ENCODE assay signal across 8 cellular contexts in the genomic region with DNA sequence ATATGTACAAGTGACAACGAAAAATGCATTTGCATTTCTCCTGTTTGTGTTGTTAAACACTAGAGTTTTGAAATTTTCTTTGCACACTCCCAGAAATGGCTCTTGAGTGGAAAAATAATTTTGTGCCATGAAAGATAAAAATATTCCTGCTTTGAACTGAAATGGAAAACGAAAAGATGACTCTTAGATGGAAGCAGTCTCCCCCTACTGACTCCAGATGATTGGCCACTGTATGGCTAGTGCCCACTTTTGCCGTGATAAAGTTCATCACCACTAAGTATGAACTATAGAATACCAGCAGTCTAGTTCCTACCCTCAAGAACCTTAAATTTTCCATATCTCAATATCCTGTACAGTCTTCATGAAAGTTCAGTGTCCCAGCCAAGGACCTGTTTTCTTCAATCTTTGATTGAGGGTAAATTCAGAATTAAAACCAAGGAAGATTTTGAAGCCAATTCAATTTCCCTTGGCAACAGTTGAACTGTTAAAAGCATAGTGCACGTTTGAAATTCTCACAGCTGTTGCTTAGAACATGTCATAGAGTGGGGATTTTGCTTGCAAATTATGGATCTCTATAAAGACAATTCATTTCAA. TPM values are rescaled to one million over a fixed set of nuclear protein-coding genes. Genes with fewer than 3 reads are reported as not detected.
DNase-seq lines count a peak whose midpoint lies in the region; ATAC-seq and TF ChIP-seq lines count a peak whose summit lies in the region.

No MANE protein-coding gene starts in this region.

- no peaks in the 10 kb centered on the region for H3K9me3 ChIP-seq in heart left ventricle
- H3K9me3 ChIP-seq in skeletal muscle tissue (ENCODE audit: control insufficient read depth in 3 of 3, low read length in 3 of 3): no peaks in the 10 kb centered on the region

- no peak for TF ChIP-seq POLR2A in heart left ventricle (IDR thresholded peaks at IDR 0.05)

- no peak for ATAC-seq in heart left ventricle
- no peak for ATAC-seq in Right ventricle myocardium superior (ENCODE audit: poor library complexity)

- 14 to 21% (median 15%) methylated on average over 4 of the region's 4 CpGs for WGBS in heart left ventricle, 4 donors

- no peak for DNase-seq in heart left ventricle
- DNase-seq in Right ventricle myocardium superior: no peak
- peak; percentile 15 for DNase-seq in RWPE1 (ENCODE audit: low spot score)
- DNase-seq in epithelial cell of proximal tubule (ENCODE audit: low read depth): no peak
- DNase-seq in NCI-H2107 (lab: John Stamatoyannopoulos, UW): no peak
- no peak for DNase-seq in OCI-M2 (lab: John Stamatoyannopoulos, UW; ENCODE audit: unreplicated experiment)
- DNase-seq in NCI-H2107 treated with DMSO at 0.1 percent for 48 hours (lab: John Stamatoyannopoulos, UW; ENCODE audit: unreplicated experiment): no peak

- no peak overlapping the region for H3K27ac ChIP-seq in heart left ventricle
- H3K27ac ChIP-seq in RWPE1: no peak overlapping the region
- no peak overlapping the region for H3K27ac ChIP-seq in skeletal muscle tissue (ENCODE audit: low read depth, low read length)

- POLR2A ChIA-PET in RWPE1 (lab: Yijun Ruan, JAX; ENCODE audit: low non-redundant PET): no interaction called here

- intact Hi-C loops in heart left ventricle (cut with DNase I): loop anchor here in 8 of 10 donors (1.0 to 10.0 kb wide), 12 partner anchors 52 to 370 kb away; a partner anchor contains a TSS
- intact Hi-C loops in Right ventricle myocardium superior (cut with DNase I): loop anchor here (5.0 kb wide), 2 partner anchors 98 to 157 kb away; a partner anchor contains a TSS

- TF ChIP-seq CTCF in heart left ventricle (IDR thresholded peaks at IDR 0.05): peak in 10 of 12 donors; percentile 27 to 68 (median 46)
- peak; percentile 43 for TF ChIP-seq CTCF in RWPE1 (conservative IDR thresholded peaks at IDR 0.05; ENCODE audit: low read depth)
- TF ChIP-seq CTCF in epithelial cell of proximal tubule (conservative IDR thresholded peaks at IDR 0.05; ENCODE audit: low read depth, low read length): peak; percentile 57

- H3K4me1 ChIP-seq in heart left ventricle: peaks cover 0 to 26% (median 21%) of the 10 kb centered on the region in 12 donors
- H3K4me1 ChIP-seq in skeletal muscle tissue (ENCODE audit: control insufficient read depth in 3 of 3, insufficient read depth in 3 of 3, low read length in 3 of 3): peaks cover 10 to 22% (median 16%) of the 10 kb centered on the region in 3 donors

- H3K4me3 ChIP-seq in heart left ventricle (peak overlapping the region in 10 of 12 donors; percentile 83 to 100 (median 94)), epithelial cell of proximal tubule (ENCODE audit: low read depth, low read length) (peak overlapping the region; percentile 99), skeletal muscle tissue (ENCODE audit: low read length in 3 of 3) (peak overlapping the region in 2 of 3 donors; percentile 91 to 92)

- peak overlapping the region; percentile 2 to 97 (median 45) for H3K9ac ChIP-seq in skeletal muscle tissue (ENCODE audit: low read depth in 1 of 3, low read length in 3 of 3)

- H3K36me3 ChIP-seq in heart left ventricle (peaks cover 0 to 4% (median 0%) of the 10 kb centered on the region in 9 donors), skeletal muscle tissue (ENCODE audit: control insufficient read depth in 3 of 3, insufficient read depth in 3 of 3, low read length in 3 of 3) (peaks cover 0 to under 1% (median 0%) of the 10 kb centered on the region in 3 donors)

- H3K27me3 ChIP-seq in heart left ventricle (no peaks in the 10 kb centered on the region), skeletal muscle tissue (ENCODE audit: control insufficient read depth in 3 of 3, insufficient read depth in 3 of 3, low read length in 3 of 3) (no peaks in the 10 kb centered on the region)

- CTCF ChIA-PET in RWPE1 (lab: Yijun Ruan, JAX): interaction anchor here (0.5 to 0.8 kb wide), 4 partner anchors 95 to 648 kb away, joined by 3 to 6 read pairs (median 4); no protein-coding TSS in a partner anchor

RNA-seq across cellular contexts. Expression of a gene that starts 1.6 kb away (rescaled TPM):
- total RNA-seq in heart left ventricle (10 to 100 TPM; 16.2 to 44.2 (median 37.6) TPM), Right ventricle myocardium superior (32.9 TPM), epithelial cell of proximal tubule (13.3 and 18.2 TPM in 2 replicates), skeletal muscle tissue (11.0 TPM)
- 10 to 100 TPM in 1 of 2 donors, 1 to 10 TPM in 1; 6.2 to 18.6 TPM for polyA plus RNA-seq in heart left ventricle
